Comparison of ENCODE assay signal across 1 cellular context in genomic region chr14:93973607-93974006, GRCh38.
TF ChIP-seq lines count a peak whose summit lies in the region.

No MANE protein-coding gene starts in this region.

TF ChIP-seq in GM23338, 12 proteins besides CTCF, POLR2A, EP300 and RAD21 (continued from another document):
- TF ChIP-seq, protein P1, sequence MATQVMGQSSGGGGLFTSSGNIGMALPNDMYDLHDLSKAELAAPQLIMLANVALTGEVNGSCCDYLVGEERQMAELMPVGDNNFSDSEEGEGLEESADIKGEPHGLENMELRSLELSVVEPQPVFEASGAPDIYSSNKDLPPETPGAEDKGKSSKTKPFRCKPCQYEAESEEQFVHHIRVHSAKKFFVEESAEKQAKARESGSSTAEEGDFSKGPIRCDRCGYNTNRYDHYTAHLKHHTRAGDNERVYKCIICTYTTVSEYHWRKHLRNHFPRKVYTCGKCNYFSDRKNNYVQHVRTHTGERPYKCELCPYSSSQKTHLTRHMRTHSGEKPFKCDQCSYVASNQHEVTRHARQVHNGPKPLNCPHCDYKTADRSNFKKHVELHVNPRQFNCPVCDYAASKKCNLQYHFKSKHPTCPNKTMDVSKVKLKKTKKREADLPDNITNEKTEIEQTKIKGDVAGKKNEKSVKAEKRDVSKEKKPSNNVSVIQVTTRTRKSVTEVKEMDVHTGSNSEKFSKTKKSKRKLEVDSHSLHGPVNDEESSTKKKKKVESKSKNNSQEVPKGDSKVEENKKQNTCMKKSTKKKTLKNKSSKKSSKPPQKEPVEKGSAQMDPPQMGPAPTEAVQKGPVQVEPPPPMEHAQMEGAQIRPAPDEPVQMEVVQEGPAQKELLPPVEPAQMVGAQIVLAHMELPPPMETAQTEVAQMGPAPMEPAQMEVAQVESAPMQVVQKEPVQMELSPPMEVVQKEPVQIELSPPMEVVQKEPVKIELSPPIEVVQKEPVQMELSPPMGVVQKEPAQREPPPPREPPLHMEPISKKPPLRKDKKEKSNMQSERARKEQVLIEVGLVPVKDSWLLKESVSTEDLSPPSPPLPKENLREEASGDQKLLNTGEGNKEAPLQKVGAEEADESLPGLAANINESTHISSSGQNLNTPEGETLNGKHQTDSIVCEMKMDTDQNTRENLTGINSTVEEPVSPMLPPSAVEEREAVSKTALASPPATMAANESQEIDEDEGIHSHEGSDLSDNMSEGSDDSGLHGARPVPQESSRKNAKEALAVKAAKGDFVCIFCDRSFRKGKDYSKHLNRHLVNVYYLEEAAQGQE (IDR thresholded peaks at IDR 0.05; ENCODE audit: unreplicated experiment), result no peak
- TF ChIP-seq EZH2phosphoT487 (IDR thresholded peaks at IDR 0.05; ENCODE audit: unreplicated experiment) (no peak), EZH2 (IDR thresholded peaks at IDR 0.05; ENCODE audit: low read depth, unreplicated experiment) (no peak), ZNF331 (CRISPR knock-in tag; IDR thresholded peaks at IDR 0.05; ENCODE audit: low read depth) (no peak), JUNB (IDR thresholded peaks at IDR 0.05; ENCODE audit: unreplicated experiment) (no peak), STAT1 (IDR thresholded peaks at IDR 0.05; ENCODE audit: unreplicated experiment) (no peak), NANOG (IDR thresholded peaks at IDR 0.05; ENCODE audit: borderline replicate concordance) (no peak)
- TF ChIP-seq, protein P2, sequence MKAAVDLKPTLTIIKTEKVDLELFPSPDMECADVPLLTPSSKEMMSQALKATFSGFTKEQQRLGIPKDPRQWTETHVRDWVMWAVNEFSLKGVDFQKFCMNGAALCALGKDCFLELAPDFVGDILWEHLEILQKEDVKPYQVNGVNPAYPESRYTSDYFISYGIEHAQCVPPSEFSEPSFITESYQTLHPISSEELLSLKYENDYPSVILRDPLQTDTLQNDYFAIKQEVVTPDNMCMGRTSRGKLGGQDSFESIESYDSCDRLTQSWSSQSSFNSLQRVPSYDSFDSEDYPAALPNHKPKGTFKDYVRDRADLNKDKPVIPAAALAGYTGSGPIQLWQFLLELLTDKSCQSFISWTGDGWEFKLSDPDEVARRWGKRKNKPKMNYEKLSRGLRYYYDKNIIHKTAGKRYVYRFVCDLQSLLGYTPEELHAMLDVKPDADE (IDR thresholded peaks at IDR 0.05), result no peak
- TF ChIP-seq, protein P3, sequence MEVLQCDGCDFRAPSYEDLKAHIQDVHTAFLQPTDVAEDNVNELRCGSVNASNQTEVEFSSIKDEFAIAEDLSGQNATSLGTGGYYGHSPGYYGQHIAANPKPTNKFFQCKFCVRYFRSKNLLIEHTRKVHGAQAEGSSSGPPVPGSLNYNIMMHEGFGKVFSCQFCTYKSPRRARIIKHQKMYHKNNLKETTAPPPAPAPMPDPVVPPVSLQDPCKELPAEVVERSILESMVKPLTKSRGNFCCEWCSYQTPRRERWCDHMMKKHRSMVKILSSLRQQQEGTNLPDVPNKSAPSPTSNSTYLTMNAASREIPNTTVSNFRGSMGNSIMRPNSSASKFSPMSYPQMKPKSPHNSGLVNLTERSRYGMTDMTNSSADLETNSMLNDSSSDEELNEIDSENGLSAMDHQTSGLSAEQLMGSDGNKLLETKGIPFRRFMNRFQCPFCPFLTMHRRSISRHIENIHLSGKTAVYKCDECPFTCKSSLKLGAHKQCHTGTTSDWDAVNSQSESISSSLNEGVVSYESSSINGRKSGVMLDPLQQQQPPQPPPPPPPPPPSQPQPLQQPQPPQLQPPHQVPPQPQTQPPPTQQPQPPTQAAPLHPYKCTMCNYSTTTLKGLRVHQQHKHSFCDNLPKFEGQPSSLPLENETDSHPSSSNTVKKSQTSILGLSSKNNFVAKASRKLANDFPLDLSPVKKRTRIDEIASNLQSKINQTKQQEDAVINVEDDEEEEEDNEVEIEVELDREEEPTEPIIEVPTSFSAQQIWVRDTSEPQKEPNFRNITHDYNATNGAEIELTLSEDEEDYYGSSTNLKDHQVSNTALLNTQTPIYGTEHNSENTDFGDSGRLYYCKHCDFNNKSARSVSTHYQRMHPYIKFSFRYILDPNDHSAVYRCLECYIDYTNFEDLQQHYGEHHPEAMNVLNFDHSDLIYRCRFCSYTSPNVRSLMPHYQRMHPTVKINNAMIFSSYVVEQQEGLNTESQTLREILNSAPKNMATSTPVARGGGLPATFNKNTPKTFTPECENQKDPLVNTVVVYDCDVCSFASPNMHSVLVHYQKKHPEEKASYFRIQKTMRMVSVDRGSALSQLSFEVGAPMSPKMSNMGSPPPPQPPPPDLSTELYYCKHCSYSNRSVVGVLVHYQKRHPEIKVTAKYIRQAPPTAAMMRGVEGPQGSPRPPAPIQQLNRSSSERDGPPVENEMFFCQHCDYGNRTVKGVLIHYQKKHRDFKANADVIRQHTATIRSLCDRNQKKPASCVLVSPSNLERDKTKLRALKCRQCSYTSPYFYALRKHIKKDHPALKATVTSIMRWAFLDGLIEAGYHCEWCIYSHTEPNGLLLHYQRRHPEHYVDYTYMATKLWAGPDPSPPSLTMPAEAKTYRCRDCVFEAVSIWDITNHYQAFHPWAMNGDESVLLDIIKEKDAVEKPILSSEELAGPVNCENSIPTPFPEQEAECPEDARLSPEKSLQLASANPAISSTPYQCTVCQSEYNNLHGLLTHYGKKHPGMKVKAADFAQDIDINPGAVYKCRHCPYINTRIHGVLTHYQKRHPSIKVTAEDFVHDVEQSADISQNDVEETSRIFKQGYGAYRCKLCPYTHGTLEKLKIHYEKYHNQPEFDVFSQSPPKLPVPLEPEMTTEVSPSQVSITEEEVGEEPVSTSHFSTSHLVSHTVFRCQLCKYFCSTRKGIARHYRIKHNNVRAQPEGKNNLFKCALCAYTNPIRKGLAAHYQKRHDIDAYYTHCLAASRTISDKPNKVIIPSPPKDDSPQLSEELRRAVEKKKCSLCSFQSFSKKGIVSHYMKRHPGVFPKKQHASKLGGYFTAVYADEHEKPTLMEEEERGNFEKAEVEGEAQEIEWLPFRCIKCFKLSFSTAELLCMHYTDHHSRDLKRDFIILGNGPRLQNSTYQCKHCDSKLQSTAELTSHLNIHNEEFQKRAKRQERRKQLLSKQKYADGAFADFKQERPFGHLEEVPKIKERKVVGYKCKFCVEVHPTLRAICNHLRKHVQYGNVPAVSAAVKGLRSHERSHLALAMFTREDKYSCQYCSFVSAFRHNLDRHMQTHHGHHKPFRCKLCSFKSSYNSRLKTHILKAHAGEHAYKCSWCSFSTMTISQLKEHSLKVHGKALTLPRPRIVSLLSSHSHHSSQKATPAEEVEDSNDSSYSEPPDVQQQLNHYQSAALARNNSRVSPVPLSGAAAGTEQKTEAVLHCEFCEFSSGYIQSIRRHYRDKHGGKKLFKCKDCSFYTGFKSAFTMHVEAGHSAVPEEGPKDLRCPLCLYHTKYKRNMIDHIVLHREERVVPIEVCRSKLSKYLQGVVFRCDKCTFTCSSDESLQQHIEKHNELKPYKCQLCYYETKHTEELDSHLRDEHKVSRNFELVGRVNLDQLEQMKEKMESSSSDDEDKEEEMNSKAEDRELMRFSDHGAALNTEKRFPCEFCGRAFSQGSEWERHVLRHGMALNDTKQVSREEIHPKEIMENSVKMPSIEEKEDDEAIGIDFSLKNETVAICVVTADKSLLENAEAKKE (CRISPR knock-in tag; IDR thresholded peaks at IDR 0.05), result no peak
